In genomic region chr16:85393674-85394510, GRCh38 we compare ENCODE assay signal across 8 cellular contexts.
A peak's percentile ranks its signal among the peaks of the same experiment; 100 is the strongest.
DNase-seq lines count a peak whose midpoint lies in the region; ATAC-seq and TF ChIP-seq lines count a peak whose summit lies in the region.

No MANE protein-coding gene starts in this region.

- no peak overlapping the region for H3K27ac ChIP-seq in 22Rv1
- peak overlapping the region in 2 of 5 donors; percentile 76 to 84 for H3K27ac ChIP-seq in adrenal gland

- no peaks in the 10 kb centered on the region for H3K36me3 Mint-ChIP-seq in T-cell

- H3K9me3 ChIP-seq in adrenal gland (replicated peaks in 1 of 3), result no peaks in the 10 kb centered on the region

- no peaks in the 10 kb centered on the region for H3K36me3 ChIP-seq in adrenal gland (replicated peaks in 1 of 2)

- DNase-seq in T-cell (peak in 33 of 34 experiments; percentile 30 to 72 (median 51)), adrenal gland (peak in 6 of 7 donors; percentile 35 to 59 (median 57)), iris pigment epithelial cell (ENCODE audit: low read depth) (peak; percentile 43), NCI-H446 (lab: John Stamatoyannopoulos, UW) (no peak)
- DNase-seq in stimulated activated CD4-positive, alpha-beta T cell treated with anti-CD3 and anti-CD28 coated beads, Interleukin-4, amount 100 ng/mL, for 24 hours, result peak; percentile 72

- intact Hi-C loops in adrenal gland (cut with DNase I), result loop anchor here in 1 of 2 donors (10.0 kb wide), 1 partner anchor 321 kb away; no protein-coding TSS in a partner anchor

- POLR2A ChIA-PET in T-cell (lab: Charles Lee), result no interaction called here

- H3K27me3 ChIP-seq in adrenal gland, result no peaks in the 10 kb centered on the region

- H3K4me3 ChIP-seq in adrenal gland, result no peak overlapping the region

- H3K27me3 Mint-ChIP-seq in T-cell, result peaks cover 0 to under 1% of the 10 kb centered on the region in 2 donors

- H3K9me3 Mint-ChIP-seq in T-cell, result no peaks in the 10 kb centered on the region

- no peak overlapping the region for H3K27ac Mint-ChIP-seq in T-cell

- TF ChIP-seq POLR2A in adrenal gland (IDR thresholded peaks at IDR 0.05), result no peak

- peak; percentile 94 for TF ChIP-seq CTCF in 22Rv1 (IDR thresholded peaks at IDR 0.05)
- peak; percentile 54 to 77 (median 67) for TF ChIP-seq CTCF in adrenal gland (IDR thresholded peaks at IDR 0.05)

- ATAC-seq in GM21723 (IDR thresholded peaks at IDR 0.05; ENCODE audit: unreplicated experiment), result peak; percentile 49
- ATAC-seq in T-cell (replicated peaks in 1 of 4), result peak; percentile 70 to 86 (median 76)
- ATAC-seq in HG02588 (IDR thresholded peaks at IDR 0.05; ENCODE audit: unreplicated experiment), result no peak

- H3K4me3 Mint-ChIP-seq in T-cell, result no peak overlapping the region

- no peaks in the 10 kb centered on the region for H3K4me1 Mint-ChIP-seq in T-cell

- H3K4me1 ChIP-seq in adrenal gland (replicated peaks in 1 of 2), result peaks cover 37 to 60% of the 10 kb centered on the region in 2 donors

- WGBS in adrenal gland, 4 donors, result 64 to 84% (median 74%) methylated on average over 23 to 37 of the region's 37 CpGs

- CTCF ChIA-PET in T-cell (lab: Charles Lee), result interaction anchor here (0.6 to 3.6 kb wide), 5 partner anchors 28 to 222 kb away, joined by 3 to 13 read pairs (median 5); no protein-coding TSS in a partner anchor

Comparison
In these comparisons a context has a peak if more than half of its experiments do, and no peak if none do; other contexts are left out.
1. DNase-seq: peak in T-cell (33 of 34), adrenal gland (6 of 7), iris pigment epithelial cell (single experiment) and stimulated activated CD4-positive, alpha-beta T cell treated with anti-CD3 and anti-CD28 coated beads, Interleukin-4, amount 100 ng/mL, for 24 hours (single experiment); none in NCI-H446 (0 of 2).